Comparison of ENCODE assay signal across 28 cellular contexts in genomic region chr2:63186331-63186730, GRCh38.
"Had no signal": no experiment of that assay in that cellular context is flagged by ENCODE, and none has a peak within 500 bp of the region (broad histone marks: within the 10 kb centered on the region; RNA-seq: fewer than 3 reads in every experiment).

No MANE protein-coding gene starts in this region.

- H3K4me2 ChIP-seq: hepatocyte, neural progenitor cell, smooth muscle cell had no signal

- H3K4me1 ChIP-seq: gastrocnemius medialis, heart left ventricle, neural progenitor cell, parathyroid adenoma, right atrium auricular region, suprapubic skin, transverse colon, upper lobe of right lung, uterus had no signal

- H3K36me3 ChIP-seq: gastrocnemius medialis, heart left ventricle, neural progenitor cell, right atrium auricular region, suprapubic skin, transverse colon, upper lobe of right lung, uterus had no signal

- H2AFZ ChIP-seq: hepatocyte, neural progenitor cell, parathyroid adenoma had no signal

- H3K27ac ChIP-seq: gastrocnemius medialis, heart left ventricle, hepatocyte, neural progenitor cell, parathyroid adenoma, right atrium auricular region, suprapubic skin, transverse colon, upper lobe of right lung, uterus had no signal

- ATAC-seq: effector memory CD8-positive, alpha-beta T cell; gastrocnemius medialis; heart left ventricle; left lobe of liver; naive thymus-derived CD4-positive, alpha-beta T cell; sciatic nerve; stimulated activated naive CD8-positive, alpha-beta T cell treated with anti-CD3 and anti-CD28 coated beads, Interleukin-15, amount 100 ng/mL, for 72 hours; upper lobe of right lung had no signal

- H3K4me3 Mint-ChIP-seq: effector memory CD8-positive, alpha-beta T cell; naive thymus-derived CD4-positive, alpha-beta T cell; nephron; neural progenitor cell; stimulated activated naive CD8-positive, alpha-beta T cell treated with anti-CD3 and anti-CD28 coated beads, Interleukin-15, amount 100 ng/mL, for 72 hours had no signal

- H3K27me3 Mint-ChIP-seq: effector memory CD8-positive, alpha-beta T cell; naive thymus-derived CD4-positive, alpha-beta T cell; progenitor cell of endocrine pancreas; stimulated activated naive CD8-positive, alpha-beta T cell treated with anti-CD3 and anti-CD28 coated beads, Interleukin-15, amount 100 ng/mL, for 72 hours had no signal

- DNase-seq: cortex of kidney; effector memory CD8-positive, alpha-beta T cell; gastrocnemius medialis; heart left ventricle; kidney; mesenchymal stem cell; midbrain; naive thymus-derived CD4-positive, alpha-beta T cell; stimulated activated CD4-positive, alpha-beta T cell treated with anti-CD3 and anti-CD28 coated beads, Interleukin-12 subunit alpha, Interleukin-12 subunit beta, amount 100 ng/mL, for 4 hours; stimulated activated CD4-positive, alpha-beta T cell treated with anti-CD3 and anti-CD28 coated beads, Interleukin-1b, Interleukin-23, amount 100 ng/mL, for 48 hours; stimulated activated CD4-positive, alpha-beta T cell treated with anti-CD3 and anti-CD28 coated beads, Interleukin-4, amount 100 ng/mL, for 1 hour; stimulated activated CD8-positive, alpha-beta memory T cell treated with anti-CD3 and anti-CD28 coated beads, Interleukin-4, amount 100 ng/mL, for 48 hours; stimulated activated naive CD4-positive, alpha-beta T cell; stimulated activated naive CD8-positive, alpha-beta T cell treated with anti-CD3 and anti-CD28 coated beads, Interleukin-15, amount 100 ng/mL, for 72 hours; transverse colon; upper lobe of right lung; uterus had no signal

- H3K9ac ChIP-seq: neural progenitor cell, parathyroid adenoma had no signal

- H3K4me1 Mint-ChIP-seq: naive thymus-derived CD4-positive, alpha-beta T cell; nephron; neural progenitor cell; stimulated activated naive CD8-positive, alpha-beta T cell treated with anti-CD3 and anti-CD28 coated beads, Interleukin-15, amount 100 ng/mL, for 72 hours had no signal

- H3K36me3 Mint-ChIP-seq: neural progenitor cell had no signal

- H3K27me3 ChIP-seq: gastrocnemius medialis, heart left ventricle, hepatocyte, neural progenitor cell, right atrium auricular region, suprapubic skin, transverse colon, upper lobe of right lung, uterus had no signal

- H3K4me3 ChIP-seq: gastrocnemius medialis, heart left ventricle, hepatocyte, lung, neural progenitor cell, right atrium auricular region, smooth muscle cell, suprapubic skin, transverse colon, upper lobe of right lung, uterus had no signal

- H3K79me2 ChIP-seq: hepatocyte, parathyroid adenoma had no signal

- H3K27ac Mint-ChIP-seq: effector memory CD8-positive, alpha-beta T cell; naive thymus-derived CD4-positive, alpha-beta T cell; nephron; neural progenitor cell; progenitor cell of endocrine pancreas had no signal

- H3K9me3 ChIP-seq: gastrocnemius medialis, upper lobe of right lung had no signal
